ENCODE assay signal across 7 cellular contexts in the genomic region with DNA sequence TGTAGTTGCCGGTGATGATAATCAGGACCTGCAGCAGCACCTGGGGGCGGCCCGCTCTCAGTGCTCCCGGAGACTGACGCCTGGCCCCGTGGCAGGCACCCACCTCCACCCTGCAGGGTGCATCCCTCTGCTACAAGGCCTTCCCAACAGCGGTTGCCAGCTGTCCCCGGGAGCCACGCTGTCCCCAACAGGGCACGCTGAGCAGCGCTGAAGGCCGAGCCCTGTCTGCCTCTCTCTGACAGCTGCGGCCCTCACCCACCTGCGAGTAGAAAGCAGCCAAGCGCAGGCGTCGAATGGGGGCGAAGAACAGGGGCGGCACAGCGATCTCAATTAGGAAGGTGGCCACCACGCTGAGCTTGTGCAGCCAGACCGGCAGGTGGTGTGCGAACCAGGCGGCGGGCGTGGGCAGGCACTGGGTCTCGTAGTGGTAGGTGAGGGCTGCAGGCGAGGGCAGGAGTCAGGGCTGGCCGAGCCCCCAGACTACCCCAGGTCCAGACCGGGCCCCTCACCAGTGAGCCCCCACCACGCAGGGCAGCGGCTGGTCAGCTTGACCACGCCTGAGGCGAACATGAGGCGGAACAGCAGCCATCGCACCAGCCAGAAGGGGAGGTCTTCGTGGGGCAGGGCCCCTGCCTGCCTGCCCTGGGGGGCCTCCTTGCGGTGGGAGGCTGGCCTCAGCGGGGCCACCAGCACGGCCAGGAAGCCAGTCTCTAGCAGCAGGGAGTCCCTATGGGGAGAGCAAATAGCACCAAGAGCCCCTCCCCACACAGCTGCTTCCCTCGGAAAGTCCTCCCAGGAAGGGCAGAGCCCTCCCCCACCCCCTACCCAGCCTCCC. TPM values are rescaled to one million over a fixed set of nuclear protein-coding genes. Genes with fewer than 3 reads are reported as not detected.
DNase-seq lines count a peak whose midpoint lies in the region; ATAC-seq and TF ChIP-seq lines count a peak whose summit lies in the region.
"Had no signal": no experiment of that assay in that cellular context is flagged by ENCODE, and none has a peak within 500 bp of the region (broad histone marks: within the 10 kb centered on the region; RNA-seq: fewer than 3 reads in every experiment).

No MANE protein-coding gene starts in this region.

- no peak for TF ChIP-seq CTCF in A673 (conservative IDR thresholded peaks at IDR 0.05; ENCODE audit: low read depth, low read length)
- TF ChIP-seq CTCF in left ventricle myocardium inferior (IDR thresholded peaks at IDR 0.05; ENCODE audit: borderline replicate concordance) = no peak

- POLR2A ChIA-PET in A673 (lab: Charles Lee; ENCODE audit: low non-redundant PET) = no interaction called here

- intact Hi-C loops in A673 (cut with micrococcal nuclease; ENCODE audit: unreplicated experiment) (no loop called here), left ventricle myocardium inferior (cut with micrococcal nuclease) (no loop called here), posterior cingulate gyrus (cut with DNase I) (loop anchor here (10.0 kb wide), 2 partner anchors 161 to 261 kb away; a partner anchor contains a TSS)

- H3K27ac ChIP-seq in A673 (ENCODE audit: low read depth, low read length, poor library complexity, severe bottlenecking) = no peak overlapping the region
- no peak overlapping the region for H3K27ac ChIP-seq in left ventricle myocardium inferior (replicated peaks)

- H3K4me1 ChIP-seq in A673 (ENCODE audit: insufficient read depth, low read length, poor library complexity, severe bottlenecking) (peaks cover 18% of the 10 kb centered on the region), left ventricle myocardium inferior (peaks cover 34% of the 10 kb centered on the region)

- H3K27me3 ChIP-seq in A673 (replicated peaks; ENCODE audit: insufficient read depth, low read depth, low read length, poor library complexity) = no peaks in the 10 kb centered on the region
- no peaks in the 10 kb centered on the region for H3K27me3 ChIP-seq in left ventricle myocardium inferior (ENCODE audit: low read depth)

- H3K36me3 ChIP-seq in A673 (ENCODE audit: insufficient read depth, low read length, poor library complexity, severe bottlenecking) (peaks cover 35% of the 10 kb centered on the region), left ventricle myocardium inferior (peaks cover 34% of the 10 kb centered on the region)

- ATAC-seq in HG02678 (IDR thresholded peaks at IDR 0.05; ENCODE audit: unreplicated experiment) = no peak

- CTCF ChIA-PET in A673 (lab: Charles Lee) = no interaction called here

- no peaks in the 10 kb centered on the region for H3K9me3 ChIP-seq in A673 (ENCODE audit: low read depth, low read length, poor library complexity, severe bottlenecking)
- no peaks in the 10 kb centered on the region for H3K9me3 ChIP-seq in left ventricle myocardium inferior (replicated peaks)

- no TSS peak for BruUV-seq in A673 (replicated peaks; lab: Mats Ljungman, UMichigan)

- DNase-seq in A673 (ENCODE audit: low spot score) (no peak), NCI-H1694 treated with DMSO at 0.1 percent for 48 hours (lab: John Stamatoyannopoulos, UW) (peak; percentile 41), left ventricle myocardium inferior (no peak), posterior cingulate gyrus (no peak), LoVo (ENCODE audit: low spot score) (no peak)
- DNase-seq: NCI-H774 had no signal

- H3K4me3 ChIP-seq in A673 (ENCODE audit: low read depth, low read length, poor library complexity, severe bottlenecking) (peak overlapping the region; percentile 99), left ventricle myocardium inferior (peak overlapping the region; percentile 99)

RNA-seq across cellular contexts. Expression of a gene that starts 1.5 kb away (rescaled TPM):
- total RNA-seq in A673 (2021) (79.2 and 79.3 TPM in 2 replicates), left ventricle myocardium inferior (23.4 TPM)

RNA-seq across cellular contexts. Expression of a gene that starts 2.0 kb away (rescaled TPM):
- 135 TPM in 2 replicates for total RNA-seq in A673 (2021)
- 27.7 TPM for total RNA-seq in left ventricle myocardium inferior

RNA-seq across cellular contexts. Expression of a gene that starts 19.3 kb away (rescaled TPM):
- total RNA-seq in A673 (2021) (0.32 and 0.46 TPM in 2 replicates), left ventricle myocardium inferior (not detected)

RNA-seq across cellular contexts. Expression of a gene that starts 19.4 kb away (rescaled TPM):
- 0.44 and 5.4 TPM in 2 replicates for total RNA-seq in A673 (2021)
- total RNA-seq in left ventricle myocardium inferior = not detected

RNA-seq across cellular contexts. Expression of a gene that starts 23.8 kb away (rescaled TPM):
- total RNA-seq in A673 (2021) = 0.58 and 0.98 TPM in 2 replicates
- 11.6 TPM for total RNA-seq in left ventricle myocardium inferior
